Comparison of ENCODE assay signal across 2 cellular contexts in the genomic region with DNA sequence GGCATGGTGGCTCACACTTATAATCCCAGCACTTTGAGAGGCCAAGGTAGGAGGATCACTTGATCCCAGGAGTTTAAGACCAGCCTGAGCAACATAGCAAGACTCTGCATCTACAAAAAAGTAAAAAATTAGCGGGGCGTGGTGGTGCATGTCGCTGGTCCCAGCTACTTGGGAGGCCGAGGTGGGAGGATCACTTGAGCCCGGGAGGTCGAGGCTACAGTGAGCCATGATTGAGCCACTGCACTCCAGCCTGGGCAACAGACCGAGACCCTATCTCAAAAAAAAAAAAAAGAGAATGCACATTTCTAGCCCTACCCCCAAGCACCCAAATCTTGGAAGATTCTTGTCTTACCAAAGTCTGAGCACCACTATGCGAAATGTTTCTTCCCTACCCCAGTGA.
TF ChIP-seq lines count a peak whose summit lies in the region.

No MANE protein-coding gene starts in this region.

TF ChIP-seq in A549, 52 proteins besides CTCF, POLR2A, EP300 and RAD21:
- TF ChIP-seq, protein P1, sequence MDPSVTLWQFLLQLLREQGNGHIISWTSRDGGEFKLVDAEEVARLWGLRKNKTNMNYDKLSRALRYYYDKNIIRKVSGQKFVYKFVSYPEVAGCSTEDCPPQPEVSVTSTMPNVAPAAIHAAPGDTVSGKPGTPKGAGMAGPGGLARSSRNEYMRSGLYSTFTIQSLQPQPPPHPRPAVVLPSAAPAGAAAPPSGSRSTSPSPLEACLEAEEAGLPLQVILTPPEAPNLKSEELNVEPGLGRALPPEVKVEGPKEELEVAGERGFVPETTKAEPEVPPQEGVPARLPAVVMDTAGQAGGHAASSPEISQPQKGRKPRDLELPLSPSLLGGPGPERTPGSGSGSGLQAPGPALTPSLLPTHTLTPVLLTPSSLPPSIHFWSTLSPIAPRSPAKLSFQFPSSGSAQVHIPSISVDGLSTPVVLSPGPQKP (IDR thresholded peaks at IDR 0.05; ENCODE audit: low read depth, low read length), result no peak
- TF ChIP-seq POLR2AphosphoS2 (conservative IDR thresholded peaks at IDR 0.05; ENCODE audit: low read length), result no peak
- TF ChIP-seq, protein P2, sequence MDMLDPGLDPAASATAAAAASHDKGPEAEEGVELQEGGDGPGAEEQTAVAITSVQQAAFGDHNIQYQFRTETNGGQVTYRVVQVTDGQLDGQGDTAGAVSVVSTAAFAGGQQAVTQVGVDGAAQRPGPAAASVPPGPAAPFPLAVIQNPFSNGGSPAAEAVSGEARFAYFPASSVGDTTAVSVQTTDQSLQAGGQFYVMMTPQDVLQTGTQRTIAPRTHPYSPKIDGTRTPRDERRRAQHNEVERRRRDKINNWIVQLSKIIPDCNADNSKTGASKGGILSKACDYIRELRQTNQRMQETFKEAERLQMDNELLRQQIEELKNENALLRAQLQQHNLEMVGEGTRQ (IDR thresholded peaks at IDR 0.05), result no peak

TF ChIP-seq in IMR-90, 13 proteins besides CTCF, POLR2A, EP300 and RAD21:
- TF ChIP-seq, protein P1 (IDR thresholded peaks at IDR 0.05; ENCODE audit: borderline replicate concordance, low read depth, low read length), result no peak
- TF ChIP-seq MAZ (IDR thresholded peaks at IDR 0.05; ENCODE audit: borderline replicate concordance, low read depth, low read length) (no peak), RFX5 (IDR thresholded peaks at IDR 0.05; ENCODE audit: low read depth, low read length) (no peak), CHD1 (IDR thresholded peaks at IDR 0.05; ENCODE audit: low read depth, low read length) (no peak), RCOR1 (IDR thresholded peaks at IDR 0.05; ENCODE audit: insufficient replicate concordance, low read length) (no peak), CEBPB (IDR thresholded peaks at IDR 0.05; ENCODE audit: low read depth, low read length) (no peak), SMC3 (IDR thresholded peaks at IDR 0.05; ENCODE audit: low read depth, low read length) (no peak), BHLHE40 (IDR thresholded peaks at IDR 0.05; ENCODE audit: low read depth, low read length) (no peak), MAFK (IDR thresholded peaks at IDR 0.05; ENCODE audit: low read depth, low read length) (no peak), FOS (IDR thresholded peaks at IDR 0.05; ENCODE audit: low read depth, low read length) (no peak), NFE2L2 (IDR thresholded peaks at IDR 0.05; ENCODE audit: low read depth, low read length) (no peak), MXI1 (IDR thresholded peaks at IDR 0.05; ENCODE audit: borderline replicate concordance, low read depth, low read length) (no peak)
- TF ChIP-seq, protein P2 (IDR thresholded peaks at IDR 0.05; ENCODE audit: low read depth, low read length), result no peak
